In the genomic region with DNA sequence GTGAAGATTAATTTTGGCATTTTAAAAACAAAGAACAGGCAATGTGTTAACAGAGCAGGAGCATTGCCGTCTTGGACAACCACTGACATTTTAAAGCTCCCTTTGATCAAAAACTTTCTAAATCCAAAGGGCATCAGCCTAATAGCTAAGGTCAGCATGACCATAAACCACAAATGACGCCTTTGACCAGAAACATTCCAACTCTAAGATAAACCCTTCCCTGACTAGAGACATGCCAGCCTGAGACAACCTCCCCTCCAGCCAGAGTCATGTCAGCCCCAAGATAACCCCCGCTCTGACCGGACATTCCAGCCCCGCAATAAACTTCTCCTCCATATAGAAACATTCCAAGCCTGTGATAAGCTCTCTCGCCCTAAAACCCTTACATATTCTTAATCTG, we compare ENCODE assay signal across 1 cellular context.
TF ChIP-seq lines count a peak whose summit lies in the region.

No MANE protein-coding gene starts in this region.

TF ChIP-seq in HCT116, 20 proteins besides CTCF, POLR2A, EP300 and RAD21:
- no peak for TF ChIP-seq EZH2 (IDR thresholded peaks at IDR 0.05)
- TF ChIP-seq JUND (IDR thresholded peaks at IDR 0.05), result no peak
- no peak for TF ChIP-seq EGR1 (IDR thresholded peaks at IDR 0.05; ENCODE audit: low read depth)
- no peak for TF ChIP-seq CEBPB (IDR thresholded peaks at IDR 0.05; ENCODE audit: low read depth)
- TF ChIP-seq ZNF274 (IDR thresholded peaks at IDR 0.05; ENCODE audit: low read depth, low read length), result no peak
- TF ChIP-seq, protein P1, sequence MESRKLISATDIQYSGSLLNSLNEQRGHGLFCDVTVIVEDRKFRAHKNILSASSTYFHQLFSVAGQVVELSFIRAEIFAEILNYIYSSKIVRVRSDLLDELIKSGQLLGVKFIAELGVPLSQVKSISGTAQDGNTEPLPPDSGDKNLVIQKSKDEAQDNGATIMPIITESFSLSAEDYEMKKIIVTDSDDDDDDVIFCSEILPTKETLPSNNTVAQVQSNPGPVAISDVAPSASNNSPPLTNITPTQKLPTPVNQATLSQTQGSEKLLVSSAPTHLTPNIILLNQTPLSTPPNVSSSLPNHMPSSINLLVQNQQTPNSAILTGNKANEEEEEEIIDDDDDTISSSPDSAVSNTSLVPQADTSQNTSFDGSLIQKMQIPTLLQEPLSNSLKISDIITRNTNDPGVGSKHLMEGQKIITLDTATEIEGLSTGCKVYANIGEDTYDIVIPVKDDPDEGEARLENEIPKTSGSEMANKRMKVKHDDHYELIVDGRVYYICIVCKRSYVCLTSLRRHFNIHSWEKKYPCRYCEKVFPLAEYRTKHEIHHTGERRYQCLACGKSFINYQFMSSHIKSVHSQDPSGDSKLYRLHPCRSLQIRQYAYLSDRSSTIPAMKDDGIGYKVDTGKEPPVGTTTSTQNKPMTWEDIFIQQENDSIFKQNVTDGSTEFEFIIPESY (IDR thresholded peaks at IDR 0.05; ENCODE audit: extremely low read depth, insufficient replicate concordance, low read length), result no peak
- no peak for TF ChIP-seq SP1 (IDR thresholded peaks at IDR 0.05; ENCODE audit: low read depth)
- TF ChIP-seq CBX3 (IDR thresholded peaks at IDR 0.05; ENCODE audit: low read depth), result no peak
- no peak for TF ChIP-seq YY1 (IDR thresholded peaks at IDR 0.05; ENCODE audit: extremely low read depth, insufficient replicate concordance, low read depth, low read length)
- TF ChIP-seq, protein P2, sequence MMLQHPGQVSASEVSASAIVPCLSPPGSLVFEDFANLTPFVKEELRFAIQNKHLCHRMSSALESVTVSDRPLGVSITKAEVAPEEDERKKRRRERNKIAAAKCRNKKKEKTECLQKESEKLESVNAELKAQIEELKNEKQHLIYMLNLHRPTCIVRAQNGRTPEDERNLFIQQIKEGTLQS (IDR thresholded peaks at IDR 0.05), result no peak
- no peak for TF ChIP-seq ZFX (IDR thresholded peaks at IDR 0.05)
- TF ChIP-seq EZH2phosphoT487 (IDR thresholded peaks at IDR 0.05; ENCODE audit: borderline replicate concordance), result no peak
- TF ChIP-seq FOSL1 (IDR thresholded peaks at IDR 0.05; ENCODE audit: low read depth), result no peak
- no peak for TF ChIP-seq TCF7L2 (IDR thresholded peaks at IDR 0.05; ENCODE audit: borderline replicate concordance, extremely low read depth, insufficient read depth, insufficient read length)
- TF ChIP-seq SIN3A (IDR thresholded peaks at IDR 0.05; ENCODE audit: low read depth), result no peak
- no peak for TF ChIP-seq POLR2AphosphoS5 (IDR thresholded peaks at IDR 0.05; ENCODE audit: low read depth, low read length)
- TF ChIP-seq, protein P3, sequence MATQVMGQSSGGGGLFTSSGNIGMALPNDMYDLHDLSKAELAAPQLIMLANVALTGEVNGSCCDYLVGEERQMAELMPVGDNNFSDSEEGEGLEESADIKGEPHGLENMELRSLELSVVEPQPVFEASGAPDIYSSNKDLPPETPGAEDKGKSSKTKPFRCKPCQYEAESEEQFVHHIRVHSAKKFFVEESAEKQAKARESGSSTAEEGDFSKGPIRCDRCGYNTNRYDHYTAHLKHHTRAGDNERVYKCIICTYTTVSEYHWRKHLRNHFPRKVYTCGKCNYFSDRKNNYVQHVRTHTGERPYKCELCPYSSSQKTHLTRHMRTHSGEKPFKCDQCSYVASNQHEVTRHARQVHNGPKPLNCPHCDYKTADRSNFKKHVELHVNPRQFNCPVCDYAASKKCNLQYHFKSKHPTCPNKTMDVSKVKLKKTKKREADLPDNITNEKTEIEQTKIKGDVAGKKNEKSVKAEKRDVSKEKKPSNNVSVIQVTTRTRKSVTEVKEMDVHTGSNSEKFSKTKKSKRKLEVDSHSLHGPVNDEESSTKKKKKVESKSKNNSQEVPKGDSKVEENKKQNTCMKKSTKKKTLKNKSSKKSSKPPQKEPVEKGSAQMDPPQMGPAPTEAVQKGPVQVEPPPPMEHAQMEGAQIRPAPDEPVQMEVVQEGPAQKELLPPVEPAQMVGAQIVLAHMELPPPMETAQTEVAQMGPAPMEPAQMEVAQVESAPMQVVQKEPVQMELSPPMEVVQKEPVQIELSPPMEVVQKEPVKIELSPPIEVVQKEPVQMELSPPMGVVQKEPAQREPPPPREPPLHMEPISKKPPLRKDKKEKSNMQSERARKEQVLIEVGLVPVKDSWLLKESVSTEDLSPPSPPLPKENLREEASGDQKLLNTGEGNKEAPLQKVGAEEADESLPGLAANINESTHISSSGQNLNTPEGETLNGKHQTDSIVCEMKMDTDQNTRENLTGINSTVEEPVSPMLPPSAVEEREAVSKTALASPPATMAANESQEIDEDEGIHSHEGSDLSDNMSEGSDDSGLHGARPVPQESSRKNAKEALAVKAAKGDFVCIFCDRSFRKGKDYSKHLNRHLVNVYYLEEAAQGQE (IDR thresholded peaks at IDR 0.05; ENCODE audit: low read depth), result no peak
